In genomic region chr1:9689971-9690381, GRCh38 we compare ENCODE assay signal across 8 cellular contexts. TPM values are rescaled to one million over a fixed set of nuclear protein-coding genes. Genes with fewer than 3 reads are reported as not detected.
DNase-seq lines count a peak whose midpoint lies in the region; FAIRE-seq and TF ChIP-seq lines count a peak whose summit lies in the region.

No MANE protein-coding gene starts in this region.

- H3K27me3 ChIP-seq in astrocyte (ENCODE audit: insufficient read depth, low read length) (no peaks in the 10 kb centered on the region), iPS-20b (ENCODE audit: insufficient read depth, low read length) (peaks cover 41% of the 10 kb centered on the region), spleen (replicated peaks in 1 of 7) (peaks cover 0 to 10% (median 0%) of the 10 kb centered on the region in 7 donors)

- H3K9me3 ChIP-seq in astrocyte (ENCODE audit: insufficient read depth, low read depth, low read length) (no peaks in the 10 kb centered on the region), iPS-20b (ENCODE audit: insufficient read depth, low read depth, low read length) (no peaks in the 10 kb centered on the region), spleen (no peaks in the 10 kb centered on the region)

- H3K4me3 Mint-ChIP-seq in astrocyte (ENCODE audit: unreplicated experiment), result peak overlapping the region; percentile 89

- H3K36me3 Mint-ChIP-seq in astrocyte (ENCODE audit: low read depth, unreplicated experiment), result peaks cover 7% of the 10 kb centered on the region

- no peak for FAIRE-seq in astrocyte (lab: Jason Lieb, UNC)

- intact Hi-C loops in spleen (cut with DNase I; ENCODE audit: low total_unique reads), result no loop called here

- peak overlapping the region; percentile 97 for H3K4me2 ChIP-seq in astrocyte (ENCODE audit: low read length)

- WGBS in spleen, 5 donors, result 32 to 66% (median 48%) methylated on average over 17 to 23 of the region's 23 CpGs

- DNase-seq in stimulated activated CD4-positive, alpha-beta T cell treated with anti-CD3 and anti-CD28 coated beads, Interleukin-4, amount 100 ng/mL, for 1 hour, result peak; percentile 23
- DNase-seq in stimulated activated CD4-positive, alpha-beta T cell treated with anti-CD3 and anti-CD28 coated beads, Interleukin-2, amount 100 ng/mL, for 24 hours, result no peak
- DNase-seq in astrocyte (ENCODE audit: low read depth) (no peak), spleen (peak; percentile 85), GM19238 (ENCODE audit: insufficient read length, low spot score) (no peak), CD1c-positive myeloid dendritic cell (ENCODE audit: extremely low spot score) (no peak), NCI-H446 treated with DMSO at 0.1 percent for 48 hours (lab: John Stamatoyannopoulos, UW) (no peak)

- H3K36me3 ChIP-seq in astrocyte (ENCODE audit: insufficient read depth, low read length), result peaks cover 2% of the 10 kb centered on the region
- no peaks in the 10 kb centered on the region for H3K36me3 ChIP-seq in iPS-20b (ENCODE audit: insufficient read depth, low read depth, low read length)
- peaks cover 0 to 41% (median 19%) of the 10 kb centered on the region in 6 donors for H3K36me3 ChIP-seq in spleen

- no peaks in the 10 kb centered on the region for H3K9me3 Mint-ChIP-seq in astrocyte (ENCODE audit: unreplicated experiment)

- H2AFZ ChIP-seq in astrocyte (ENCODE audit: low read depth, low read length), result peak overlapping the region; percentile 52

- TF ChIP-seq POLR2A in spleen (IDR thresholded peaks at IDR 0.05), result no peak

- H3K27ac Mint-ChIP-seq in astrocyte (ENCODE audit: unreplicated experiment), result peak overlapping the region; percentile 90

- H3K4me3 ChIP-seq in astrocyte (ENCODE audit: insufficient read depth, low read depth, low read length) (peak overlapping the region; percentile 63), iPS-20b (ENCODE audit: low read length) (peak overlapping the region; percentile 73), spleen (peak overlapping the region; percentile 42 to 81 (median 58))

- peak overlapping the region; percentile 17 for H3K27ac ChIP-seq in astrocyte (ENCODE audit: low read depth, low read length)
- H3K27ac ChIP-seq in iPS-20b (ENCODE audit: low read length), result no peak overlapping the region
- peak overlapping the region in 5 of 8 donors; percentile 43 to 85 (median 61) for H3K27ac ChIP-seq in spleen

- H3K4me1 ChIP-seq in astrocyte (ENCODE audit: insufficient read depth, low read length) (peaks cover 47% of the 10 kb centered on the region), iPS-20b (ENCODE audit: insufficient read depth, low read length) (peaks cover 25% of the 10 kb centered on the region), spleen (peaks cover 46 to 98% (median 66%) of the 10 kb centered on the region in 6 donors)

- peaks cover 20% of the 10 kb centered on the region for H4K20me1 ChIP-seq in astrocyte (ENCODE audit: insufficient read depth, low read length)

- H3K27me3 Mint-ChIP-seq in astrocyte (ENCODE audit: low read depth, unreplicated experiment), result no peaks in the 10 kb centered on the region

- H3K4me1 Mint-ChIP-seq in astrocyte (ENCODE audit: low read depth, unreplicated experiment), result peaks cover 11% of the 10 kb centered on the region

- peaks cover 21% of the 10 kb centered on the region for H3K79me2 ChIP-seq in astrocyte (ENCODE audit: insufficient read depth, low read length)

- H3K9ac ChIP-seq in astrocyte (ENCODE audit: low read length), result peak overlapping the region; percentile 79
- peak overlapping the region; percentile 70; the same call in 1 of the 2 replicates for H3K9ac ChIP-seq in iPS-20b (ENCODE audit: low read depth, low read length)

- TF ChIP-seq CTCF in astrocyte (IDR thresholded peaks at IDR 0.05; ENCODE audit: insufficient read depth, low read depth, low read length), result no peak
- TF ChIP-seq CTCF in spleen (IDR thresholded peaks at IDR 0.05 in 8 of 11, conservative IDR thresholded peaks at IDR 0.05 in 3 of 11), result no peak

RNA-seq across cellular contexts. Expression of gene PIK3CD, which starts 38.4 kb away (rescaled TPM):
- total RNA-seq in astrocyte (25.9 and 29.5 TPM in 2 replicates), spleen (100 to 1,000 TPM in 5 of 7 donors, 10 to 100 TPM in 2; 89.4 to 186 (median 130) TPM)
- 10 to 100 TPM; 26.8 to 52.1 (median 43.2) TPM for polyA plus RNA-seq in spleen

Comparison
In these comparisons a context has a peak if more than half of its experiments do, and no peak if none do; other contexts are left out.
1. DNase-seq: peak in stimulated activated CD4-positive, alpha-beta T cell treated with anti-CD3 and anti-CD28 coated beads, Interleukin-4, amount 100 ng/mL, for 1 hour (single experiment) and spleen (single experiment); none in stimulated activated CD4-positive, alpha-beta T cell treated with anti-CD3 and anti-CD28 coated beads, Interleukin-2, amount 100 ng/mL, for 24 hours (0 of 2), astrocyte (single experiment), GM19238 (single experiment), CD1c-positive myeloid dendritic cell (single experiment) and NCI-H446 treated with DMSO at 0.1 percent for 48 hours (single experiment).
2. Peak in every context shown above with its lines, with median percentiles within 50 percentile points of each other: H3K4me3 ChIP-seq.